8 cellular contexts compared by ENCODE assay signal in genomic region chr6:113306552-113307145, GRCh38.
A peak's percentile ranks its signal among the peaks of the same experiment; 100 is the strongest.
DNase-seq lines count a peak whose midpoint lies in the region; ATAC-seq, FAIRE-seq and TF ChIP-seq lines count a peak whose summit lies in the region.

No MANE protein-coding gene starts in this region.

- TF ChIP-seq POLR2A in endothelial cell of umbilical vein (IDR thresholded peaks at IDR 0.05; ENCODE audit: low read depth, low read length) = no peak

- H3K4me2 ChIP-seq in endothelial cell of umbilical vein (ENCODE audit: insufficient read depth, low read length) = no peak overlapping the region
- H3K4me2 ChIP-seq in neural progenitor cell = no peak overlapping the region

- H3K4me3 ChIP-seq in HL-60 (replicated peaks; ENCODE audit: insufficient read depth, low read length) = no peak overlapping the region
- H3K4me3 ChIP-seq in endothelial cell of umbilical vein (replicated peaks in 1 of 3; ENCODE audit: insufficient read depth in 1 of 3, low read depth in 1 of 3, low read length in 3 of 3) = no peak overlapping the region
- H3K4me3 ChIP-seq in neural progenitor cell = no peak overlapping the region

- H3K4me1 Mint-ChIP-seq in neural progenitor cell = peaks cover 2% of the 10 kb centered on the region

- H3K36me3 ChIP-seq in endothelial cell of umbilical vein (ENCODE audit: control insufficient read depth in 2 of 2, extremely low read depth in 1 of 2, insufficient read depth in 2 of 2, low read length in 2 of 2) = no peaks in the 10 kb centered on the region
- no peaks in the 10 kb centered on the region for H3K36me3 ChIP-seq in neural progenitor cell

- H3K9ac ChIP-seq in endothelial cell of umbilical vein (replicated peaks; ENCODE audit: extremely low read depth, insufficient read depth, low read length) (no peak overlapping the region), neural progenitor cell (no peak overlapping the region)

- H3K36me3 Mint-ChIP-seq in neural progenitor cell = no peaks in the 10 kb centered on the region

- H3K9me3 ChIP-seq in endothelial cell of umbilical vein (replicated peaks; ENCODE audit: control insufficient read depth, insufficient read depth, low read length) = no peaks in the 10 kb centered on the region
- no peaks in the 10 kb centered on the region for H3K9me3 ChIP-seq in neural progenitor cell (ENCODE audit: low read depth)

- peaks cover 3% of the 10 kb centered on the region for H3K27me3 Mint-ChIP-seq in neural progenitor cell (ENCODE audit: insufficient read depth, low read depth)

- no peaks in the 10 kb centered on the region for H3F3A ChIP-seq in neural progenitor cell (ENCODE audit: low read depth)

- no peaks in the 10 kb centered on the region for H3K27me3 ChIP-seq in HL-60 (ENCODE audit: insufficient read depth, poor library complexity, severe bottlenecking)
- H3K27me3 ChIP-seq in endothelial cell of umbilical vein (ENCODE audit: control insufficient read depth in 2 of 2, insufficient read depth in 2 of 2, low read length in 2 of 2) = no peaks in the 10 kb centered on the region
- H3K27me3 ChIP-seq in neural progenitor cell = no peaks in the 10 kb centered on the region

- intact Hi-C loops in endothelial cell of umbilical vein (cut with micrococcal nuclease) = loop anchor here (1.0 to 5.0 kb wide), 3 partner anchors 184 to 571 kb away; no protein-coding TSS in a partner anchor

- dilution Hi-C loops in endothelial cell of umbilical vein (cut with MboI; ENCODE audit: extremely low pct_ligation_motif_present, low sequenced_read_pairs) = no loop called here

- FAIRE-seq in endothelial cell of umbilical vein (lab: Jason Lieb, UNC) = peak; percentile 87

- H3K9me3 Mint-ChIP-seq in neural progenitor cell = no peaks in the 10 kb centered on the region

- H3K9me1 ChIP-seq in endothelial cell of umbilical vein (replicated peaks; ENCODE audit: control insufficient read depth, extremely low read depth, insufficient read depth, low read length) = no peaks in the 10 kb centered on the region

- CTCF ChIA-PET in endothelial cell of umbilical vein (lab: Charles Lee) = interaction anchor here (0.6 to 1.8 kb wide), 24 partner anchors 9 to 602 kb away, joined by 3 to 12 read pairs (median 4); no protein-coding TSS in a partner anchor

- no TSS peak for BruUV-seq in endothelial cell of umbilical vein (replicated peaks; lab: Mats Ljungman, UMichigan)

- H3K27ac ChIP-seq in HL-60 (replicated peaks) (no peak overlapping the region), VCaP (no peak overlapping the region), endothelial cell of umbilical vein (ENCODE audit: insufficient read depth, low read depth, low read length) (no peak overlapping the region), neural progenitor cell (no peak overlapping the region)

- peak; percentile 93 for ATAC-seq in GM21515 (IDR thresholded peaks at IDR 0.05; ENCODE audit: unreplicated experiment)

- H3K27ac Mint-ChIP-seq in neural progenitor cell = no peak overlapping the region

- TF ChIP-seq CTCF in HL-60 (IDR thresholded peaks at IDR 0.05; ENCODE audit: insufficient read depth, low read length) (peak; percentile 64), VCaP (conservative IDR thresholded peaks at IDR 0.05) (peak; percentile 51), endothelial cell of umbilical vein (IDR thresholded peaks at IDR 0.05; ENCODE audit: extremely low read depth in 1 of 2, insufficient read depth in 1 of 2, low read depth in 1 of 2, low read length in 2 of 2) (peak; percentile 39 to 49), neural progenitor cell (IDR thresholded peaks at IDR 0.05) (peak; percentile 86)

- POLR2A ChIA-PET in endothelial cell of umbilical vein (lab: Charles Lee) = no interaction called here

- peak; percentile 5 for DNase-seq in NCI-H1092 treated with DMSO at 0.1 percent for 48 hours (lab: John Stamatoyannopoulos, UW)
- DNase-seq in NCI-H1092 (lab: John Stamatoyannopoulos, UW) = no peak
- peak; percentile 3 to 52 for DNase-seq in HL-60 (ENCODE audit: low read depth in 1 of 2, low spot score in 1 of 2)
- DNase-seq in endothelial cell of umbilical vein (ENCODE audit: low read depth, low spot score) = peak; percentile 36
- peak; percentile 75 for DNase-seq in neural progenitor cell (ENCODE audit: low spot score)
- DNase-seq in midbrain (lab: John Stamatoyannopoulos, UW) = no peak

- H2AFZ ChIP-seq in endothelial cell of umbilical vein (ENCODE audit: low read depth, low read length) (no peak overlapping the region), neural progenitor cell (replicated peaks) (no peak overlapping the region)

- H4K20me1 ChIP-seq in endothelial cell of umbilical vein (replicated peaks; ENCODE audit: control insufficient read depth, extremely low read depth, insufficient read depth, low read length) = no peaks in the 10 kb centered on the region
- H4K20me1 ChIP-seq in neural progenitor cell (ENCODE audit: low read depth) = no peaks in the 10 kb centered on the region

- H3K4me1 ChIP-seq in endothelial cell of umbilical vein (ENCODE audit: control insufficient read depth, extremely low read depth, insufficient read depth, low read length) = no peaks in the 10 kb centered on the region
- H3K4me1 ChIP-seq in neural progenitor cell = peaks cover 8% of the 10 kb centered on the region

- no peak overlapping the region for H3K4me3 Mint-ChIP-seq in neural progenitor cell

- no peaks in the 10 kb centered on the region for H3K79me2 ChIP-seq in endothelial cell of umbilical vein (ENCODE audit: control insufficient read depth, insufficient read depth, low read length)
- no peaks in the 10 kb centered on the region for H3K79me2 ChIP-seq in neural progenitor cell (ENCODE audit: low read depth)

TF ChIP-seq in endothelial cell of umbilical vein, 7 proteins besides CTCF, POLR2A, EP300 and RAD21:
- TF ChIP-seq POLR2AphosphoS5 (IDR thresholded peaks at IDR 0.05; ENCODE audit: insufficient read depth, low read depth, low read length) (no peak), EZH2 (IDR thresholded peaks at IDR 0.05; ENCODE audit: borderline replicate concordance, low read depth, low read length, severe bottlenecking) (no peak), JUN (IDR thresholded peaks at IDR 0.05; ENCODE audit: borderline replicate concordance, insufficient read depth, insufficient read length, low read depth) (no peak), FOS (IDR thresholded peaks at IDR 0.05; ENCODE audit: borderline replicate concordance, insufficient read depth, low read length) (no peak), MYC (IDR thresholded peaks at IDR 0.05; ENCODE audit: low read depth, low read length) (no peak), GATA2 (IDR thresholded peaks at IDR 0.05; ENCODE audit: insufficient read depth, insufficient read length, low read depth, low read length) (no peak), MAX (IDR thresholded peaks at IDR 0.05; ENCODE audit: insufficient read depth, insufficient read length) (no peak)

Comparison
In these comparisons a context has a peak if more than half of its experiments do, and no peak if none do; other contexts are left out.
1. DNase-seq: peak in NCI-H1092 treated with DMSO at 0.1 percent for 48 hours (single experiment), HL-60 (2 of 2), endothelial cell of umbilical vein (single experiment) and neural progenitor cell (single experiment); none in NCI-H1092 (single experiment) and midbrain (single experiment).
2. Peak in every context shown above with its lines, with median percentiles within 50 percentile points of each other: CTCF ChIP-seq.